ENCODE assay signal across 17 cellular contexts in the genomic region with DNA sequence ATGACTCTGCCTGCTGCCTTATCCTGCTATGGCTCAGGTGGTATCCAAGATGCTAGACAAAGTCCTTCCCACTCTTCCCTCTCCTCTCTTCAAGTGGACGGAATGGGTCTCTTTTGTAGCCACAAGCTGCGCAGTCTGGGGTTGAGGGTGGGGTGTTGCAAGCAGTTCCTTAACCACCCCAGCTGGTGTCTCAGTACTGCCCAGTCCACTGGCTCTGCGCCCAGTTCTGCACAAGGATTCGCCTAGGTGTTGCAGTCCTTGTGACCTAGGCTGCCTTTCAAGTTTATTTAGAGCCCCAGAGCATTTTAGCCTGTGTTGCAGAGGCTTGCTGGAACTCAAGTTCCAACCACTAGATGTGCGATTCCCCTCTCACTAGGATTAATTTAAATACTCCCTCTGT.
"Had no signal": no experiment of that assay in that cellular context is flagged by ENCODE, and none has a peak within 500 bp of the region (broad histone marks: within the 10 kb centered on the region; RNA-seq: fewer than 3 reads in every experiment).

No MANE protein-coding gene starts in this region.

- H3K27ac ChIP-seq: foreskin keratinocyte, hepatocyte, neutrophil, psoas muscle, right lobe of liver, suprapubic skin, thyroid gland had no signal

- H3K4me3 ChIP-seq: hepatocyte, psoas muscle, right lobe of liver, suprapubic skin, thyroid gland had no signal

- H3K79me2 ChIP-seq: hepatocyte had no signal

- H3K9me3 ChIP-seq: neutrophil, psoas muscle, right lobe of liver, suprapubic skin, thyroid gland had no signal

- H2AFZ ChIP-seq: hepatocyte had no signal

- H3K4me1 ChIP-seq: foreskin keratinocyte, psoas muscle, right lobe of liver, suprapubic skin, thyroid gland had no signal

- FAIRE-seq: endothelial cell of umbilical vein, urothelium cell line had no signal

- DNase-seq: dermis blood vessel endothelial cell; erythroblast; foreskin keratinocyte; naive thymus-derived CD8-positive, alpha-beta T cell; psoas muscle; retina; right lobe of liver; stimulated activated CD4-positive, alpha-beta T cell treated with anti-CD3 and anti-CD28 coated beads, Interleukin-4, amount 100 ng/mL, for 1 hour; stimulated activated CD8-positive, alpha-beta memory T cell treated with anti-CD3 and anti-CD28 coated beads, Interleukin-4, amount 100 ng/mL, for 48 hours; stimulated activated naive CD8-positive, alpha-beta T cell treated with anti-CD3 and anti-CD28 coated beads, Interleukin-15, Interleukin-2, amounts not matched to agents 100 U/mL and 50 U/mL, for 24 hours; thyroid gland had no signal

- ATAC-seq: foreskin keratinocyte; naive thymus-derived CD8-positive, alpha-beta T cell; psoas muscle; right lobe of liver; stimulated activated effector memory CD8-positive, alpha-beta T cell treated with anti-CD3 and anti-CD28 coated beads, Interleukin-12 subunit alpha, Interleukin-12 subunit beta, amount 100 ng/mL, for 72 hours; stimulated activated naive CD8-positive, alpha-beta T cell treated with anti-CD3 and anti-CD28 coated beads, Interleukin-15, Interleukin-2, amounts not matched to agents 100 U/mL and 50 U/mL, for 24 hours had no signal

- H3K4me2 ChIP-seq: hepatocyte had no signal

- H3K27me3 ChIP-seq: foreskin keratinocyte, hepatocyte, neutrophil, suprapubic skin, thyroid gland had no signal

- H3K36me3 ChIP-seq: neutrophil, right lobe of liver, suprapubic skin, thyroid gland had no signal
